Comparison of ENCODE assay signal across 8 cellular contexts in the genomic region with DNA sequence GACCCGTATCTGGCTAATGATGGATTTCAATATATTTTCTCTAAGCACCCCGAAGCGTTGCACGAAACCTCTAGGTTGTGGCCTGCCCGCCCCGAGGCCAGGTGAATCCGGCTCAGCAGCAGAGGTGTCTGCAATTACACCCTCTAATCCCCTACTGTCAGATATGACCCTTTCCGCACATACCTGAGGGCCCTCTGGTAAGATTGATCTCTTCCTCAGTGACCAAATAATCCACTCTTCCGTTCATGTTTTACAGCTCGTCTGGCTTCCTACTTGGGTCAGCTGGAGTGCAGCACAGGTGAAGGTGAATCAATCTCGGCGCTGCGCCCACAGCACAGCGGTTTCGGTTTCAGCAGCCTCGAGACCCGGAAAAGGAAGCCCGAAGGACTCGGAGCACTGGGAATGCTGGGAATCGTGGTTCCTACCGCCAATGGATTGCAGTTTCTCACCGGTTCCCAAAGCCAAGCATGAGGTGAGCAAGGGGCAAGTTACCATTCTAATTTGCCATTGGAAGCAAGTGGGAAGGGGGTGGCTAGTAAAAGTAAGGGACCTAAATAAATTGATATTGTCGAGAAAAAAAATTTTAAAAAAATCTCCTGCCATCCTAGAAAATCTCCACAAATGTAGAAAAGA. TPM values are rescaled to one million over a fixed set of nuclear protein-coding genes. Genes with fewer than 3 reads are reported as not detected.
A peak's percentile ranks its signal among the peaks of the same experiment; 100 is the strongest.
DNase-seq lines count a peak whose midpoint lies in the region; ATAC-seq and TF ChIP-seq lines count a peak whose summit lies in the region.

Gene SYNJ2BP (minus strand): TSS at position 374 of the 633 bp plus-strand sequence. CDS start 127 bp downstream, at position 247.

- H3K4me3 Mint-ChIP-seq in glutamatergic neuron (ENCODE audit: unreplicated experiment) = peak within 1 kb of the TSS; percentile 99

- no peaks in the 10 kb centered on the region for H3K9me3 Mint-ChIP-seq in activated naive CD4-positive, alpha-beta T cell treated with anti-CD3 and anti-CD28 coated beads, Interleukin-2, amount 50 U/mL, for 72 hours
- no peaks in the 10 kb centered on the region for H3K9me3 Mint-ChIP-seq in glutamatergic neuron (ENCODE audit: unreplicated experiment)

- H3K4me3 ChIP-seq in Jurkat, Clone E6-1 (ENCODE audit: low read length) = peak within 1 kb of the TSS; percentile 70
- H3K4me3 ChIP-seq in SJCRH30 = peak within 1 kb of the TSS; percentile 76

- H3K9me3 ChIP-seq in SJCRH30 (replicated peaks) = no peaks in the 10 kb centered on the region

- no peaks in the 10 kb centered on the region for H3K36me3 ChIP-seq in SJCRH30

- no peaks in the 10 kb centered on the region for H3K4me1 Mint-ChIP-seq in glutamatergic neuron (ENCODE audit: low read depth, unreplicated experiment)

- peak; percentile 75 to 89 for ATAC-seq in activated naive CD4-positive, alpha-beta T cell treated with anti-CD3 and anti-CD28 coated beads, Interleukin-2, amount 50 U/mL, for 72 hours

- no peaks in the 10 kb centered on the region for H3K27me3 ChIP-seq in SJCRH30

- no peak for TF ChIP-seq CTCF in glutamatergic neuron (IDR thresholded peaks at IDR 0.05; ENCODE audit: partially characterized antibody, unreplicated experiment)

- H3K27me3 Mint-ChIP-seq in glutamatergic neuron (ENCODE audit: unreplicated experiment) = no peaks in the 10 kb centered on the region

- DNase-seq in Jurkat, Clone E6-1 (ENCODE audit: low read depth, low spot score) = peak; percentile 29
- DNase-seq in SJCRH30 = peak; percentile 67 to 82
- peak; percentile 29 to 59 for DNase-seq in activated naive CD4-positive, alpha-beta T cell treated with anti-CD3 and anti-CD28 coated beads, Interleukin-2, amount 50 U/mL, for 72 hours (ENCODE audit: low spot score in 2 of 2)
- DNase-seq in glutamatergic neuron = peak; percentile 62
- DNase-seq in nucleus accumbens (lab: John Stamatoyannopoulos, UW) = peak in 55 of 56 donors; percentile 2 to 86 (median 58)
- DNase-seq in substantia nigra (lab: John Stamatoyannopoulos, UW) = peak in 45 of 49 donors; percentile 2 to 83 (median 50)
- DNase-seq in NOMO-1 (lab: John Stamatoyannopoulos, UW; ENCODE audit: unreplicated experiment in 2 of 2) = no peak

- peak within 1 kb of the TSS; percentile 29 for H3K27ac ChIP-seq in SJCRH30
- H3K27ac ChIP-seq in substantia nigra (ENCODE audit: low read depth, low read length, poor library complexity, severe bottlenecking) = peak within 1 kb of the TSS; percentile 8

- peak; percentile 39 for TF ChIP-seq POLR2A in GM15510 (IDR thresholded peaks at IDR 0.05; ENCODE audit: borderline replicate concordance, extremely low read depth, insufficient read length)

- H3K27ac Mint-ChIP-seq in activated naive CD4-positive, alpha-beta T cell treated with anti-CD3 and anti-CD28 coated beads, Interleukin-2, amount 50 U/mL, for 72 hours = peak within 1 kb of the TSS; percentile 63 to 84
- peak within 1 kb of the TSS; percentile 89 for H3K27ac Mint-ChIP-seq in glutamatergic neuron (ENCODE audit: unreplicated experiment)

- no peaks in the 10 kb centered on the region for H3K36me3 Mint-ChIP-seq in activated naive CD4-positive, alpha-beta T cell treated with anti-CD3 and anti-CD28 coated beads, Interleukin-2, amount 50 U/mL, for 72 hours
- no peaks in the 10 kb centered on the region for H3K36me3 Mint-ChIP-seq in glutamatergic neuron (ENCODE audit: unreplicated experiment)

- peaks cover under 1% of the 10 kb centered on the region for H3K4me1 ChIP-seq in SJCRH30

RNA-seq across cellular contexts. Expression of gene SYNJ2BP, which starts in this region (rescaled TPM):
- 8.7 TPM for polyA plus RNA-seq in Jurkat, Clone E6-1 (2012; ENCODE audit: insufficient read depth, insufficient read length)
- 23.0 and 25.5 TPM in 2 replicates for total RNA-seq in SJCRH30 (2014; rRNA removed; shearing (Covaris generic))
- 1 to 10 TPM; 4.1 to 4.6 TPM for total RNA-seq in activated naive CD4-positive, alpha-beta T cell treated with anti-CD3 and anti-CD28 coated beads, Interleukin-2, amount 50 U/mL, for 72 hours
- total RNA-seq in glutamatergic neuron (ENCODE audit: unreplicated experiment) = 17.4 TPM

Comparison
In these comparisons a context has a peak if more than half of its experiments do, and no peak if none do; other contexts are left out.
1. DNase-seq: peak in Jurkat, Clone E6-1 (single experiment), SJCRH30 (2 of 2), activated naive CD4-positive, alpha-beta T cell treated with anti-CD3 and anti-CD28 coated beads, Interleukin-2, amount 50 U/mL, for 72 hours (2 of 2), glutamatergic neuron (single experiment), nucleus accumbens (55 of 56) and substantia nigra (45 of 49); none in NOMO-1 (0 of 2).